Comparison of ENCODE assay signal across 1 cellular context in the genomic region with DNA sequence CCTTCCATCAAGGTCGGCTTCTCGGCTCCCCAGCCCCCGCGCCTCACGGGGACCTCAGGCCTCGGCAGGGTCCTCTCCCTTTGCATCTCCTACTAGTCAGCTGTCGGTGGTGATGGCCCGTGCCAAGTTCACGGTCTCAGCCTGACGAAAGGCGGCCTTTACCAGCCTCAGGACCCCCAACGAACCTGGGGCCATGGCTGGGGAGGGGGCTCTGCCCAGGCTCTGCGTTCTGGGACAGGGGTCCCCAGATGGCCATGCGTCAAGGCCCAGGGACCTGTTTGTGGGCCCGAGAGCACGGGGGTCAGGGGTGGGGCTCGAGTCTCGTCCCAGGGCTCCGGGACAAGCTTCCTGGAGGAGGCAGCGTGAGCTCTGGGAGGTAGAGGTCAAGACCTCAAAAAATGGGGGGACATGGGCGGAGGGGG.
TF ChIP-seq lines count a peak whose summit lies in the region.

No MANE protein-coding gene starts in this region.

TF ChIP-seq in K562, 482 proteins besides CTCF, POLR2A, EP300 and RAD21 (continues in another document):
- TF ChIP-seq MTA3 (IDR thresholded peaks at IDR 0.05; ENCODE audit: borderline replicate concordance) (no peak), ETV1 (tag; conservative IDR thresholded peaks at IDR 0.05; ENCODE audit: low read depth) (no peak), ZNF644 (tag; IDR thresholded peaks at IDR 0.05; ENCODE audit: low read depth) (0 out of 2 replicates have a peak, but pooled peaks have one; percentile 59), ZNF740 (CRISPR knock-in tag; IDR thresholded peaks at IDR 0.05) (no peak), ZNF740 (tag; IDR thresholded peaks at IDR 0.05) (0 out of 4 replicates have a peak, but pooled peaks of 1 of the 2 experiments have one; percentile 37), CHD4 (IDR thresholded peaks at IDR 0.05; ENCODE audit: insufficient read depth, insufficient replicate concordance, low read depth, low read length, poor library complexity, severe bottlenecking) (no peak), ZFP36 (IDR thresholded peaks at IDR 0.05; ENCODE audit: low read depth, low read length, partially characterized antibody) (peak; percentile 15), RBM22 (IDR thresholded peaks at IDR 0.05; ENCODE audit: low read depth, low read length, poor library complexity, severe bottlenecking) (no peak), BRF2 (IDR thresholded peaks at IDR 0.05; ENCODE audit: borderline replicate concordance, insufficient read depth, insufficient read length) (no peak), RFX7 (CRISPR knock-in tag; IDR thresholded peaks at IDR 0.05) (no peak), ZNF23 (CRISPR knock-in tag; IDR thresholded peaks at IDR 0.05) (no peak), FOXK2 (conservative IDR thresholded peaks at IDR 0.05 in 1 of 2, IDR thresholded peaks at IDR 0.05 in 1 of 2; ENCODE audit: low read depth in 2 of 2) (no peak), ZNF124 (CRISPR knock-in tag; IDR thresholded peaks at IDR 0.05) (no peak), JUNB (CRISPR knock-in tag; conservative IDR thresholded peaks at IDR 0.05) (no peak), NRF1 (conservative IDR thresholded peaks at IDR 0.05 in 1 of 2, IDR thresholded peaks at IDR 0.05 in 1 of 2) (no peak), ZNF589 (CRISPR knock-in tag; IDR thresholded peaks at IDR 0.05; ENCODE audit: low read depth) (0 out of 2 replicates have a peak, but pooled peaks have one; percentile 6), MEF2D (tag; conservative IDR thresholded peaks at IDR 0.05; ENCODE audit: low read depth) (0 out of 2 replicates have a peak, but pooled peaks have one; percentile 58), HNRNPK (IDR thresholded peaks at IDR 0.05; ENCODE audit: low read depth, low read length, poor library complexity, severe bottlenecking) (no peak), FOXJ2 (tag; IDR thresholded peaks at IDR 0.05) (no peak), ESRRB (CRISPR knock-in tag; IDR thresholded peaks at IDR 0.05; ENCODE audit: borderline replicate concordance) (no peak), PRMT5 (CRISPR knock-in tag; IDR thresholded peaks at IDR 0.05) (no peak), RBM25 (IDR thresholded peaks at IDR 0.05; ENCODE audit: low read depth, low read length, severe bottlenecking) (no peak), TBP (optimal IDR thresholded peaks at IDR 0.05; ENCODE audit: low read depth, low read length) (no peak)
- TF ChIP-seq, protein P1, sequence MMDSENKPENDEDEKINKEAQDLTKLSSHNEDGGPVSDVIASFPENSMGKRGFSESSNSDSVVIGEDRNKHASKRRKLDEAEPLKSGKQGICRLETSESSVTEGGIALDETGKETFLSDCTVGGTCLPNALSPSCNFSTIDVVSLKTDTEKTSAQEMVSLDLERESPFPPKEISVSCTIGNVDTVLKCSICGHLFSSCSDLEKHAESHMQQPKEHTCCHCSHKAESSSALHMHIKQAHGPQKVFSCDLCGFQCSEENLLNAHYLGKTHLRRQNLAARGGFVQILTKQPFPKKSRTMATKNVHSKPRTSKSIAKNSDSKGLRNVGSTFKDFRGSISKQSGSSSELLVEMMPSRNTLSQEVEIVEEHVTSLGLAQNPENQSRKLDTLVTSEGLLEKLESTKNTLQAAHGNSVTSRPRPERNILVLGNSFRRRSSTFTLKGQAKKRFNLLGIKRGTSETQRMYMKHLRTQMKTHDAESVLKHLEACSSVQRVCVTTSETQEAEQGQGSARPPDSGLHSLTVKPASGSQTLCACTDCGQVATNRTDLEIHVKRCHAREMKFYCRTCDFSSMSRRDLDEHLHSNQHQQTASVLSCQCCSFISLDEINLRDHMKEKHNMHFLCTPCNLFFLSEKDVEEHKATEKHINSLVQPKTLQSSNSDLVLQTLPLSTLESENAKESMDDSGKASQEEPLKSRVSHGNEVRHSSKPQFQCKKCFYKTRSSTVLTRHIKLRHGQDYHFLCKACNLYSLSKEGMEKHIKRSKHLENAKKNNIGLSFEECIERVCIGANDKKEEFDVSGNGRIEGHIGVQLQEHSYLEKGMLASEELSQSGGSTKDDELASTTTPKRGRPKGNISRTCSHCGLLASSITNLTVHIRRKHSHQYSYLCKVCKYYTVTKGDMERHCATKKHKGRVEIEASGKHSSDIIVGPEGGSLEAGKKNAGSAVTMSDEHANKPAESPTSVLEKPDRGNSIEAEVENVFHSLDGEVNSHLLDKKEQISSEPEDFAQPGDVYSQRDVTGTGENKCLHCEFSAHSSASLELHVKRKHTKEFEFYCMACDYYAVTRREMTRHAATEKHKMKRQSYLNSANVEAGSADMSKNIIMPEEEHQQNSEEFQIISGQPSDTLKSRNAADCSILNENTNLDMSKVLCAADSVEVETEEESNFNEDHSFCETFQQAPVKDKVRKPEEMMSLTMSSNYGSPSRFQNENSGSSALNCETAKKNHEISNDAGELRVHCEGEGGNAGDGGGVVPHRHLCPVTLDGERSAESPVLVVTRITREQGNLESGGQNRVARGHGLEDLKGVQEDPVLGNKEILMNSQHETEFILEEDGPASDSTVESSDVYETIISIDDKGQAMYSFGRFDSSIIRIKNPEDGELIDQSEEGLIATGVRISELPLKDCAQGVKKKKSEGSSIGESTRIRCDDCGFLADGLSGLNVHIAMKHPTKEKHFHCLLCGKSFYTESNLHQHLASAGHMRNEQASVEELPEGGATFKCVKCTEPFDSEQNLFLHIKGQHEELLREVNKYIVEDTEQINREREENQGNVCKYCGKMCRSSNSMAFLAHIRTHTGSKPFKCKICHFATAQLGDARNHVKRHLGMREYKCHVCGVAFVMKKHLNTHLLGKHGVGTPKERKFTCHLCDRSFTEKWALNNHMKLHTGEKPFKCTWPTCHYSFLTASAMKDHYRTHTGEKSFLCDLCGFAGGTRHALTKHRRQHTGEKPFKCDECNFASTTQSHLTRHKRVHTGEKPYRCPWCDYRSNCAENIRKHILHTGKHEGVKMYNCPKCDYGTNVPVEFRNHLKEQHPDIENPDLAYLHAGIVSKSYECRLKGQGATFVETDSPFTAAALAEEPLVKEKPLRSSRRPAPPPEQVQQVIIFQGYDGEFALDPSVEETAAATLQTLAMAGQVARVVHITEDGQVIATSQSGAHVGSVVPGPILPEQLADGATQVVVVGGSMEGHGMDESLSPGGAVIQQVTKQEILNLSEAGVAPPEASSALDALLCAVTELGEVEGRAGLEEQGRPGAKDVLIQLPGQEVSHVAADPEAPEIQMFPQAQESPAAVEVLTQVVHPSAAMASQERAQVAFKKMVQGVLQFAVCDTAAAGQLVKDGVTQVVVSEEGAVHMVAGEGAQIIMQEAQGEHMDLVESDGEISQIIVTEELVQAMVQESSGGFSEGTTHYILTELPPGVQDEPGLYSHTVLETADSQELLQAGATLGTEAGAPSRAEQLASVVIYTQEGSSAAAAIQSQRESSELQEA (IDR thresholded peaks at IDR 0.05; ENCODE audit: low read depth), result no peak
- TF ChIP-seq, protein P2, sequence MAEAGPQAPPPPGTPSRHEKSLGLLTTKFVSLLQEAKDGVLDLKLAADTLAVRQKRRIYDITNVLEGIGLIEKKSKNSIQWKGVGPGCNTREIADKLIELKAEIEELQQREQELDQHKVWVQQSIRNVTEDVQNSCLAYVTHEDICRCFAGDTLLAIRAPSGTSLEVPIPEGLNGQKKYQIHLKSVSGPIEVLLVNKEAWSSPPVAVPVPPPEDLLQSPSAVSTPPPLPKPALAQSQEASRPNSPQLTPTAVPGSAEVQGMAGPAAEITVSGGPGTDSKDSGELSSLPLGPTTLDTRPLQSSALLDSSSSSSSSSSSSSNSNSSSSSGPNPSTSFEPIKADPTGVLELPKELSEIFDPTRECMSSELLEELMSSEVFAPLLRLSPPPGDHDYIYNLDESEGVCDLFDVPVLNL (CRISPR knock-in tag; IDR thresholded peaks at IDR 0.05; ENCODE audit: low read depth), result no peak
- TF ChIP-seq, protein P3, sequence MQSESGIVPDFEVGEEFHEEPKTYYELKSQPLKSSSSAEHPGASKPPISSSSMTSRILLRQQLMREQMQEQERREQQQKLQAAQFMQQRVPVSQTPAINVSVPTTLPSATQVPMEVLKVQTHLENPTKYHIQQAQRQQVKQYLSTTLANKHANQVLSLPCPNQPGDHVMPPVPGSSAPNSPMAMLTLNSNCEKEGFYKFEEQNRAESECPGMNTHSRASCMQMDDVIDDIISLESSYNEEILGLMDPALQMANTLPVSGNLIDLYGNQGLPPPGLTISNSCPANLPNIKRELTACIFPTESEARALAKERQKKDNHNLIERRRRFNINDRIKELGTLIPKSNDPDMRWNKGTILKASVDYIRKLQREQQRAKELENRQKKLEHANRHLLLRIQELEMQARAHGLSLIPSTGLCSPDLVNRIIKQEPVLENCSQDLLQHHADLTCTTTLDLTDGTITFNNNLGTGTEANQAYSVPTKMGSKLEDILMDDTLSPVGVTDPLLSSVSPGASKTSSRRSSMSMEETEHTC (IDR thresholded peaks at IDR 0.05), result no peak
- TF ChIP-seq, protein P4, sequence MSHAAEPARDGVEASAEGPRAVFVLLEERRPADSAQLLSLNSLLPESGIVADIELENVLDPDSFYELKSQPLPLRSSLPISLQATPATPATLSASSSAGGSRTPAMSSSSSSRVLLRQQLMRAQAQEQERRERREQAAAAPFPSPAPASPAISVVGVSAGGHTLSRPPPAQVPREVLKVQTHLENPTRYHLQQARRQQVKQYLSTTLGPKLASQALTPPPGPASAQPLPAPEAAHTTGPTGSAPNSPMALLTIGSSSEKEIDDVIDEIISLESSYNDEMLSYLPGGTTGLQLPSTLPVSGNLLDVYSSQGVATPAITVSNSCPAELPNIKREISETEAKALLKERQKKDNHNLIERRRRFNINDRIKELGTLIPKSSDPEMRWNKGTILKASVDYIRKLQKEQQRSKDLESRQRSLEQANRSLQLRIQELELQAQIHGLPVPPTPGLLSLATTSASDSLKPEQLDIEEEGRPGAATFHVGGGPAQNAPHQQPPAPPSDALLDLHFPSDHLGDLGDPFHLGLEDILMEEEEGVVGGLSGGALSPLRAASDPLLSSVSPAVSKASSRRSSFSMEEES (CRISPR knock-in tag; IDR thresholded peaks at IDR 0.05), result no peak
- TF ChIP-seq, protein P5, sequence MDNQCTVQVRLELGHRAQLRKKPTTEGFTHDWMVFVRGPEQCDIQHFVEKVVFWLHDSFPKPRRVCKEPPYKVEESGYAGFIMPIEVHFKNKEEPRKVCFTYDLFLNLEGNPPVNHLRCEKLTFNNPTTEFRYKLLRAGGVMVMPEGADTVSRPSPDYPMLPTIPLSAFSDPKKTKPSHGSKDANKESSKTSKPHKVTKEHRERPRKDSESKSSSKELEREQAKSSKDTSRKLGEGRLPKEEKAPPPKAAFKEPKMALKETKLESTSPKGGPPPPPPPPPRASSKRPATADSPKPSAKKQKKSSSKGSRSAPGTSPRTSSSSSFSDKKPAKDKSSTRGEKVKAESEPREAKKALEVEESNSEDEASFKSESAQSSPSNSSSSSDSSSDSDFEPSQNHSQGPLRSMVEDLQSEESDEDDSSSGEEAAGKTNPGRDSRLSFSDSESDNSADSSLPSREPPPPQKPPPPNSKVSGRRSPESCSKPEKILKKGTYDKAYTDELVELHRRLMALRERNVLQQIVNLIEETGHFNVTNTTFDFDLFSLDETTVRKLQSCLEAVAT (IDR thresholded peaks at IDR 0.05), result peak in 1 of 2 experiments; percentile 75; a peak in 2 of 4 replicates
